8 cellular contexts compared by ENCODE assay signal in genomic region chr6:37516076-37516919, GRCh38. TPM values are rescaled to one million over a fixed set of nuclear protein-coding genes. Genes with fewer than 3 reads are reported as not detected.
DNase-seq lines count a peak whose midpoint lies in the region; ATAC-seq and TF ChIP-seq lines count a peak whose summit lies in the region.

No MANE protein-coding gene starts in this region.

- CTCF ChIA-PET in Calu3 (lab: Charles Lee) (interaction anchor here (1.0 to 1.4 kb wide), 3 partner anchors 13 to 22 kb away, joined by 3 to 4 read pairs (median 3); no protein-coding TSS in a partner anchor), HEK293T (lab: Yijun Ruan, JAX) (no interaction called here)

- 52 to 75% methylated on average over 13 to 18 of the region's 18 CpGs for WGBS in testis, 2 donors

- no peak for TF ChIP-seq POLR2A in testis (IDR thresholded peaks at IDR 0.05)

- no peaks in the 10 kb centered on the region for H3K36me3 ChIP-seq in testis (ENCODE audit: low read depth, missing control alignments)

- ATAC-seq in GM21786 (IDR thresholded peaks at IDR 0.05; ENCODE audit: unreplicated experiment) = peak; percentile 83
- ATAC-seq in activated CD4-positive, CD25-positive, alpha-beta regulatory T cell treated with anti-CD3 and anti-CD28 coated beads, Interleukin-2, amount 50 U/mL, for 24 hours = peak; percentile 76 to 78

- TF ChIP-seq CTCF in Calu3 (IDR thresholded peaks at IDR 0.05; ENCODE audit: unreplicated experiment) (no peak), neural crest cell (conservative IDR thresholded peaks at IDR 0.05) (no peak), testis (IDR thresholded peaks at IDR 0.05) (no peak)

- H3K9me3 Mint-ChIP-seq in Calu3 (ENCODE audit: low read depth, unreplicated experiment) (no peaks in the 10 kb centered on the region), neural crest cell (no peaks in the 10 kb centered on the region)

- H3K27ac ChIP-seq in caudate nucleus (ENCODE audit: low read depth, low read length) = peak overlapping the region; percentile 56
- no peak overlapping the region for H3K27ac ChIP-seq in testis

- H3K27me3 Mint-ChIP-seq in Calu3 (ENCODE audit: unreplicated experiment) (peaks cover 86% of the 10 kb centered on the region), neural crest cell (ENCODE audit: low read depth) (peaks cover 28% of the 10 kb centered on the region)

- H3K4me3 Mint-ChIP-seq in Calu3 (ENCODE audit: low read depth, unreplicated experiment) = peak overlapping the region; percentile 1
- no peak overlapping the region for H3K4me3 Mint-ChIP-seq in neural crest cell

- no peak overlapping the region for H3K4me3 ChIP-seq in testis

- no peaks in the 10 kb centered on the region for H3K9me3 ChIP-seq in testis

- intact Hi-C loops in Calu3 (cut with micrococcal nuclease; ENCODE audit: unreplicated experiment) (no loop called here), testis (cut with DNase I; ENCODE audit: low total_unique reads) (no loop called here)

- DNase-seq in Calu3 (peak; percentile 51), NCI-H1930 (lab: John Stamatoyannopoulos, UW) (peak; percentile 14 to 48), caudate nucleus (lab: John Stamatoyannopoulos, UW) (peak in 41 of 61 donors; percentile 7 to 71 (median 30)), neural crest cell (ENCODE audit: low read depth, low spot score) (no peak), testis (peak; percentile 50), HEK293T (ENCODE audit: extremely low spot score) (no peak)

- BruUV-seq in Calu3 (replicated peaks; lab: Mats Ljungman, UMichigan) = no TSS peak

- H3K4me1 Mint-ChIP-seq in Calu3 (ENCODE audit: low read depth, unreplicated experiment) (peaks cover 6% of the 10 kb centered on the region), neural crest cell (peaks cover 57% of the 10 kb centered on the region)

- H3K27ac Mint-ChIP-seq in Calu3 (ENCODE audit: unreplicated experiment) (no peak overlapping the region), neural crest cell (ENCODE audit: unreplicated experiment) (peak overlapping the region; percentile 88)

- H3K27me3 ChIP-seq in testis = no peaks in the 10 kb centered on the region

- H3K4me1 ChIP-seq in testis = no peaks in the 10 kb centered on the region

- H3K36me3 Mint-ChIP-seq in Calu3 (ENCODE audit: insufficient read depth, unreplicated experiment) (no peaks in the 10 kb centered on the region), neural crest cell (ENCODE audit: low read depth) (no peaks in the 10 kb centered on the region)

- POLR2A ChIA-PET in HEK293T (lab: Yijun Ruan, JAX) = no interaction called here

TF ChIP-seq in HEK293T, 16 proteins besides CTCF, POLR2A, EP300 and RAD21:
- TF ChIP-seq ELF4 (IDR thresholded peaks at IDR 0.05) (no peak), HDGF (IDR thresholded peaks at IDR 0.05; ENCODE audit: borderline replicate concordance) (no peak), FOXK2 (IDR thresholded peaks at IDR 0.05) (no peak), ARNT (IDR thresholded peaks at IDR 0.05) (no peak), CTBP1 (IDR thresholded peaks at IDR 0.05; ENCODE audit: borderline replicate concordance) (no peak)

RNA-seq across cellular contexts. Expression of gene CCDC167, which starts 16.6 kb away (rescaled TPM):
- total RNA-seq in Calu3 (2022) (30.1 and 40.2 TPM in 2 replicates), neural crest cell (73.1 and 73.2 TPM in 2 replicates), testis (10 to 100 TPM; 65.4 to 73.5 TPM)
- 65.2 TPM for polyA plus RNA-seq in testis (ENCODE audit: insufficient read depth, low read depth, low replicate concordance)

Comparison
In these comparisons a context has a peak if more than half of its experiments do, and no peak if none do; other contexts are left out.
1. DNase-seq: peak in Calu3 (single experiment), NCI-H1930 (2 of 2), caudate nucleus (41 of 61) and testis (single experiment); none in neural crest cell (single experiment) and HEK293T (single experiment).